23 cellular contexts compared by ENCODE assay signal in the genomic region with DNA sequence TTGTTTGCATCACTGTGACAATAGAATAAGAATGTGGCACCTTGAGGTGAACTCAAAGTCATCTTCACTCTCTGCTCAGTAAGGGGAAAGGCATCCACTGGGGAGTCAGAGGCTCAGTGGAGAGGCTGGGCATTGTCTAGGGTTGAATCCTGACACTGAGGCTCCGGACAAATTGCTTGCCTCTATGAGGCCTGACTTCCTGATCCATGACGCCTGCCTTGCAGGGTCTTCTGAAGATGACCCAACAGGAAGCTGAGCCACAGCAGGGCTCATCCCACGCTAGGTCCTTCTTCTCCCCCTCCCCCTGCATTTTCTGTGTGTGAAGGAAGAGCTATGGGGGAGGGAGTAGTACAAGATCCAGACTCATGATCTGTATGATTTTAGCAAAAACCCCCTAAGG.
DNase-seq lines count a peak whose midpoint lies in the region; ATAC-seq and TF ChIP-seq lines count a peak whose summit lies in the region.
"Had no signal": no experiment of that assay in that cellular context is flagged by ENCODE, and none has a peak within 500 bp of the region (broad histone marks: within the 10 kb centered on the region; RNA-seq: fewer than 3 reads in every experiment).

No MANE protein-coding gene starts in this region.

- peaks cover 10% of the 10 kb centered on the region for H3K4me1 ChIP-seq in osteoblast (ENCODE audit: insufficient read depth, low read length)
- H3K4me1 ChIP-seq: colonic mucosa, heart right ventricle, Peyer's patch, sigmoid colon, SJCRH30, upper lobe of left lung had no signal

- H3K9me3 ChIP-seq in osteoblast (ENCODE audit: low read depth, low read length), result no peaks in the 10 kb centered on the region
- H3K9me3 ChIP-seq: colonic mucosa, heart right ventricle, Peyer's patch, sigmoid colon, SJCRH30, upper lobe of left lung had no signal

- no peak for ATAC-seq in HG03520 (IDR thresholded peaks at IDR 0.05; ENCODE audit: unreplicated experiment)
- ATAC-seq: heart right ventricle, left ventricle myocardium superior had no signal

- H2AFZ ChIP-seq in osteoblast (ENCODE audit: low read length), result peak overlapping the region; percentile 80

- no peak overlapping the region for H3K27ac ChIP-seq in osteoblast (ENCODE audit: low read depth, low read length)
- H3K27ac ChIP-seq: colonic mucosa, heart right ventricle, Peyer's patch, sigmoid colon, SJCRH30, upper lobe of left lung, VCaP had no signal

- H3K4me3 ChIP-seq in NB4 (ENCODE audit: low read depth, low read length) (no peak overlapping the region), osteoblast (ENCODE audit: insufficient read depth, low read length) (no peak overlapping the region)
- H3K4me3 ChIP-seq: colonic mucosa, heart right ventricle, Peyer's patch, sigmoid colon, SJCRH30, upper lobe of left lung had no signal

- DNase-seq in EH (ENCODE audit: low read depth), result peak; percentile 54
- peak; percentile 72 for DNase-seq in NB4 (ENCODE audit: low read depth)
- peak; percentile 23 for DNase-seq in ecto neural progenitor cell (ENCODE audit: low spot score)
- no peak for DNase-seq in osteoblast (ENCODE audit: insufficient read length, low spot score, missing footprints)
- DNase-seq in dermis blood vessel endothelial cell, result no peak
- DNase-seq in activated CD4-positive, CD25-positive, alpha-beta regulatory T cell (lab: John Stamatoyannopoulos, UW), result no peak
- DNase-seq: activated CD4-positive, alpha-beta T cell treated with anti-CD3 and anti-CD28 coated beads, Interleukin-2, amount 50 U/mL, for 1 hour; activated naive CD8-positive, alpha-beta T cell treated with anti-CD3 and anti-CD28 coated beads for 36 hours; colonic mucosa; endodermal cell; heart right ventricle; Karpas-422; left ventricle myocardium superior; NCI-H1092; NCI-H1930; NCI-H446 treated with DMSO at 0.1 percent for 48 hours; nephron progenitor cell; Peyer's patch; sigmoid colon; SJCRH30; upper lobe of left lung had no signal

- H3K79me2 ChIP-seq in osteoblast (ENCODE audit: insufficient read depth, low read length), result no peaks in the 10 kb centered on the region

- no peak overlapping the region for H3K4me2 ChIP-seq in osteoblast (ENCODE audit: insufficient read depth, low read length)

- no peaks in the 10 kb centered on the region for H4K20me1 ChIP-seq in osteoblast (ENCODE audit: insufficient read depth, low read length)

- no peaks in the 10 kb centered on the region for H3K27me3 ChIP-seq in osteoblast (ENCODE audit: insufficient read depth, low read length)
- H3K27me3 ChIP-seq: colonic mucosa, Peyer's patch, sigmoid colon, SJCRH30, upper lobe of left lung had no signal

- TF ChIP-seq CTCF in NB4 (IDR thresholded peaks at IDR 0.05; ENCODE audit: low read depth, low read length), result no peak
- no peak for TF ChIP-seq CTCF in osteoblast (IDR thresholded peaks at IDR 0.05; ENCODE audit: extremely low read depth, low read depth, low read length)

- H3K36me3 ChIP-seq in osteoblast (ENCODE audit: insufficient read depth, low read length), result no peaks in the 10 kb centered on the region
- H3K36me3 ChIP-seq: colonic mucosa, heart right ventricle, Peyer's patch, sigmoid colon, SJCRH30, upper lobe of left lung had no signal

- TF ChIP-seq POLR2A in NB4 (IDR thresholded peaks at IDR 0.05; ENCODE audit: extremely low read depth, insufficient read length), result no peak

Comparison
In these comparisons a context has a peak if more than half of its experiments do, and no peak if none do; other contexts are left out.
1. DNase-seq: peak in EH (single experiment), NB4 (single experiment) and ecto neural progenitor cell (single experiment); none in osteoblast (single experiment), dermis blood vessel endothelial cell (single experiment) and activated CD4-positive, CD25-positive, alpha-beta regulatory T cell (0 of 4).